In genomic region chr9:104606202-104606601, GRCh38 we compare ENCODE assay signal across 19 cellular contexts. TPM values are rescaled to one million over a fixed set of nuclear protein-coding genes. Genes with fewer than 3 reads are reported as not detected.
DNase-seq lines count a peak whose midpoint lies in the region; ATAC-seq, FAIRE-seq and TF ChIP-seq lines count a peak whose summit lies in the region.
"Had no signal": no experiment of that assay in that cellular context is flagged by ENCODE, and none has a peak within 500 bp of the region (broad histone marks: within the 10 kb centered on the region; RNA-seq: fewer than 3 reads in every experiment).

No MANE protein-coding gene starts in this region.

- no peaks in the 10 kb centered on the region for H3K4me1 ChIP-seq in right atrium auricular region

- peak; percentile 81 for FAIRE-seq in H54 (lab: Jason Lieb, UNC)
- FAIRE-seq: K562 had no signal

- H3K27me3 ChIP-seq in right atrium auricular region, result no peaks in the 10 kb centered on the region

- H3K36me3 ChIP-seq in right atrium auricular region, result no peaks in the 10 kb centered on the region

- TF ChIP-seq POLR2A in H54 (IDR thresholded peaks at IDR 0.05; ENCODE audit: low read depth, low read length), result no peak

- no peak for DNase-seq in H54 (ENCODE audit: insufficient read length, low spot score)
- peak; percentile 11 for DNase-seq in NCI-H146 treated with DMSO at 0.1 percent for 48 hours (lab: John Stamatoyannopoulos, UW; ENCODE audit: unreplicated experiment)
- DNase-seq in astrocyte of the hippocampus (ENCODE audit: low read depth, low spot score), result peak; percentile 0
- DNase-seq in left kidney (ENCODE audit: low read depth, low spot score), result peak; percentile 3
- DNase-seq in right atrium auricular region (ENCODE audit: low spot score), result no peak
- DNase-seq in T1000 (lab: John Stamatoyannopoulos, UW), result no peak
- DNase-seq in activated naive CD4-positive, alpha-beta T cell treated with anti-CD3 and anti-CD28 coated beads, Interleukin-2, amount 50 U/mL, for 16 hours, result no peak
- DNase-seq: ACHN; CD4-positive, alpha-beta T cell; DND-41; GF-D8; NCI-H1930; NCI-H526 treated with DMSO at 0.1 percent for 48 hours had no signal

- H3K9me3 ChIP-seq in right atrium auricular region, result peaks cover 0 to 3% of the 10 kb centered on the region in 2 donors

- TF ChIP-seq CTCF in right atrium auricular region (IDR thresholded peaks at IDR 0.05), result no peak

- ATAC-seq in HG02938 (IDR thresholded peaks at IDR 0.05; ENCODE audit: unreplicated experiment), result no peak
- ATAC-seq: GM23338, K562 had no signal

- no peak overlapping the region for H3K4me3 ChIP-seq in right atrium auricular region
- H3K4me3 ChIP-seq: GM23338, K562 had no signal

- H3K27ac ChIP-seq in right atrium auricular region, result no peak overlapping the region
- H3K27ac ChIP-seq: HL-60 had no signal

RNA-seq across cellular contexts. Expression of gene OR13C2, which starts 0.8 kb away (rescaled TPM):
- total RNA-seq in right atrium auricular region, result not detected
- total RNA-seq: B cell; CD4-positive, alpha-beta T cell; GM23338; K562; RPMI7951 had no signal

RNA-seq across cellular contexts. Expression of gene OR13C5, which starts 7.0 kb away (rescaled TPM):
- total RNA-seq in right atrium auricular region, result not detected
- total RNA-seq: B cell; CD4-positive, alpha-beta T cell; GM23338; K562; RPMI7951 had no signal

RNA-seq across cellular contexts. Expression of gene OR13C9, which starts 11.8 kb away (rescaled TPM):
- total RNA-seq in right atrium auricular region, result not detected
- total RNA-seq: B cell; CD4-positive, alpha-beta T cell; GM23338; K562; RPMI7951 had no signal

RNA-seq across cellular contexts. Expression of gene OR13C8, which starts 37.2 kb away (rescaled TPM):
- total RNA-seq in right atrium auricular region, result not detected
- total RNA-seq: B cell; CD4-positive, alpha-beta T cell; GM23338; K562; RPMI7951 had no signal

Comparison
In these comparisons a context has a peak if more than half of its experiments do, and no peak if none do; other contexts are left out.
1. DNase-seq: peak in NCI-H146 treated with DMSO at 0.1 percent for 48 hours (single experiment), astrocyte of the hippocampus (single experiment) and left kidney (single experiment); none in H54 (single experiment), right atrium auricular region (single experiment), T1000 (single experiment) and activated naive CD4-positive, alpha-beta T cell treated with anti-CD3 and anti-CD28 coated beads, Interleukin-2, amount 50 U/mL, for 16 hours (single experiment).